15 cellular contexts compared by ENCODE assay signal in the genomic region with DNA sequence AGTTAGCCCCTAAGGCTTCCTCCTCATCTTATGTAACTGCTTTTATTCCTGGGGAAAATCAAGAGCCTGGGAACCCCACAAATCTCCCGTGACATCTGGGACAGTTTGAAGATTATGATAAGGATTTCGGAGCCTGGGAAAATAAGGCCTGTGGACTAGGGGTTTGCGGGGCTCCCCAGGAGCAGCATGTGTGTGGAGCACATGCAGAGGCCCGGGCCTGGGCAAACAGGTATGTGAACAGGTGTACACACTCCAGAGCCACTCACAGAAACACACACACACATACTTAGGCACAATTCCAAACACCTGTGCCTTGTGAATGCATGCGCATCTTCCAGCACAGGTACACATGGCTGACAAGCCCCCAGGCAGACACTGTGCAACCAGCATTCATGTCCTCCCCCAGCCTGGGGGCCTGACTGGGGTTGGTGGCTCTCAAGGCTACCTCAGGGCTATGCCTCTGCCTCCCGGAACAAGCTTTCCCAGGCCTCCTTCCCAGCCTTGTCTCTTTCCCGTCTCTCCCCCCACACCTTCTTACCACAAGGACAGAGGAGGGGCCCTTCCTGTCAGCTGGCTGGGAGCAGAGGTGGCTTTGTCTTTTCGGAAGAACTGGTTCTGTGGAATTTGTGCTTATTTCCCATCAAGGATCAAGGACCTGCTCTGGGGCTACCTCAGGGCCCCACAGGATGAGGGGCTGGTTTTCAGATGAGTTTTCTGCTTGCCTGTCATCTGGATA. TPM values are rescaled to one million over a fixed set of nuclear protein-coding genes. Genes with fewer than 3 reads are reported as not detected.
A peak's percentile ranks its signal among the peaks of the same experiment; 100 is the strongest.
DNase-seq lines count a peak whose midpoint lies in the region; ATAC-seq and TF ChIP-seq lines count a peak whose summit lies in the region.
"Had no signal": no experiment of that assay in that cellular context is flagged by ENCODE, and none has a peak within 500 bp of the region (broad histone marks: within the 10 kb centered on the region; RNA-seq: fewer than 3 reads in every experiment).

No MANE protein-coding gene starts in this region.

- TF ChIP-seq CTCF in Peyer's patch (IDR thresholded peaks at IDR 0.05), result no peak
- no peak for TF ChIP-seq CTCF in lower lobe of right lung (IDR thresholded peaks at IDR 0.05)
- TF ChIP-seq CTCF in HFFc6 (IDR thresholded peaks at IDR 0.05), result no peak

- no peaks in the 10 kb centered on the region for H3K4me1 Mint-ChIP-seq in activated naive CD4-positive, alpha-beta T cell treated with anti-CD3 and anti-CD28 coated beads for 36 hours (ENCODE audit: low read depth)
- peaks cover 25% of the 10 kb centered on the region for H3K4me1 Mint-ChIP-seq in HFFc6 (ENCODE audit: low read depth)

- H3K27ac ChIP-seq in BLaER1 treated with 17β-estradiol and CSF1 and Interleukin-3, amounts not matched to agents 10 nM and 100 nM, result peak overlapping the region in 3 of 11 experiments; percentile 12 to 32 (median 31); a peak in 4 of 22 replicates
- H3K27ac ChIP-seq in Peyer's patch (peak overlapping the region in 1 of 4 donors; percentile 76), lower lobe of right lung (no peak overlapping the region)

- H3K27ac Mint-ChIP-seq in activated naive CD4-positive, alpha-beta T cell treated with anti-CD3 and anti-CD28 coated beads for 36 hours, result no peak overlapping the region
- no peak overlapping the region for H3K27ac Mint-ChIP-seq in HFFc6
- H3K27ac Mint-ChIP-seq: T-helper 17 cell had no signal

- H3K4me3 Mint-ChIP-seq in activated naive CD4-positive, alpha-beta T cell treated with anti-CD3 and anti-CD28 coated beads for 36 hours, result no peak overlapping the region
- no peak overlapping the region for H3K4me3 Mint-ChIP-seq in HFFc6
- H3K4me3 Mint-ChIP-seq: activated CD4-positive, alpha-beta T cell treated with anti-CD3 and anti-CD28 coated beads, Interleukin-2, amount 10 ng/mL, durations not matched to agents 24 days and 14 days; neural crest cell; T-helper 17 cell had no signal

- no peaks in the 10 kb centered on the region for H3K36me3 ChIP-seq in BLaER1 treated with 17β-estradiol and CSF1 and Interleukin-3, amounts not matched to agents 10 nM and 100 nM
- H3K36me3 ChIP-seq in Peyer's patch, result no peaks in the 10 kb centered on the region
- no peaks in the 10 kb centered on the region for H3K36me3 ChIP-seq in lower lobe of right lung

- H3K9ac ChIP-seq in BLaER1 treated with 17β-estradiol and CSF1 and Interleukin-3, amounts not matched to agents 10 nM and 100 nM, result peak overlapping the region in 2 of 11 experiments; percentile 2 to 21; a peak in 3 of 22 replicates

- H3K4me3 ChIP-seq in BLaER1 treated with 17β-estradiol and CSF1 and Interleukin-3, amounts not matched to agents 10 nM and 100 nM, result no peak overlapping the region
- H3K4me3 ChIP-seq in Peyer's patch (no peak overlapping the region), lower lobe of right lung (no peak overlapping the region)

- peak; percentile 45 for DNase-seq in DMS53 treated with DMSO at 0.1 percent for 48 hours (lab: John Stamatoyannopoulos, UW; ENCODE audit: unreplicated experiment)
- peak in 2 of 3 donors; percentile 43 to 44 for DNase-seq in Peyer's patch
- peak; percentile 59 for DNase-seq in lower lobe of right lung
- DNase-seq in GDM1 (lab: John Stamatoyannopoulos, UW), result no peak
- no peak for DNase-seq in activated naive CD4-positive, alpha-beta T cell treated with anti-CD3 and anti-CD28 coated beads for 36 hours
- no peak for DNase-seq in HFFc6
- DNase-seq: activated CD4-positive, alpha-beta T cell treated with anti-CD3 and anti-CD28 coated beads, Interleukin-2, amount 10 ng/mL, durations not matched to agents 24 days and 14 days; C1 segment of cervical spinal cord; effector memory CD4-positive, alpha-beta T cell; foreskin melanocyte; NCI-H1930; T-helper 17 cell had no signal

- no peaks in the 10 kb centered on the region for H4K20me1 ChIP-seq in BLaER1 treated with 17β-estradiol and CSF1 and Interleukin-3, amounts not matched to agents 10 nM and 100 nM

- no peaks in the 10 kb centered on the region for H3K9me3 Mint-ChIP-seq in activated naive CD4-positive, alpha-beta T cell treated with anti-CD3 and anti-CD28 coated beads for 36 hours
- no peaks in the 10 kb centered on the region for H3K9me3 Mint-ChIP-seq in HFFc6
- H3K9me3 Mint-ChIP-seq: activated CD4-positive, alpha-beta T cell treated with anti-CD3 and anti-CD28 coated beads, Interleukin-2, amount 10 ng/mL, durations not matched to agents 24 days and 14 days; neural crest cell had no signal

- intact Hi-C loops in lower lobe of right lung (cut with DNase I), result no loop called here
- intact Hi-C loops in activated naive CD4-positive, alpha-beta T cell treated with anti-CD3 and anti-CD28 coated beads for 36 hours (cut with micrococcal nuclease), result no loop called here

- no peak for TF ChIP-seq POLR2A in Peyer's patch (IDR thresholded peaks at IDR 0.05)

- no peaks in the 10 kb centered on the region for H3K36me3 Mint-ChIP-seq in activated naive CD4-positive, alpha-beta T cell treated with anti-CD3 and anti-CD28 coated beads for 36 hours (ENCODE audit: low read depth)
- no peaks in the 10 kb centered on the region for H3K36me3 Mint-ChIP-seq in HFFc6 (ENCODE audit: low read depth)

- peaks cover 79 to 91% (median 87%) of the 10 kb centered on the region in 10 experiments for H3K4me1 ChIP-seq in BLaER1 treated with 17β-estradiol and CSF1 and Interleukin-3, amounts not matched to agents 10 nM and 100 nM
- H3K4me1 ChIP-seq in Peyer's patch (peaks cover 0 to 29% (median 8%) of the 10 kb centered on the region in 4 donors), lower lobe of right lung (peaks cover 23% of the 10 kb centered on the region)

- H3K9me3 ChIP-seq in BLaER1 treated with 17β-estradiol and CSF1 and Interleukin-3, amounts not matched to agents 10 nM and 100 nM (replicated peaks in 1 of 11), result no peaks in the 10 kb centered on the region
- H3K9me3 ChIP-seq in Peyer's patch, result no peaks in the 10 kb centered on the region
- no peaks in the 10 kb centered on the region for H3K9me3 ChIP-seq in lower lobe of right lung

- H3K27me3 ChIP-seq in BLaER1 treated with 17β-estradiol and CSF1 and Interleukin-3, amounts not matched to agents 10 nM and 100 nM, result no peaks in the 10 kb centered on the region
- H3K27me3 ChIP-seq in Peyer's patch, result no peaks in the 10 kb centered on the region
- peaks cover 13% of the 10 kb centered on the region for H3K27me3 ChIP-seq in lower lobe of right lung (ENCODE audit: low read depth)

- H3K27me3 Mint-ChIP-seq in activated naive CD4-positive, alpha-beta T cell treated with anti-CD3 and anti-CD28 coated beads for 36 hours (ENCODE audit: low read depth), result peaks cover 13% of the 10 kb centered on the region
- peaks cover 12% of the 10 kb centered on the region for H3K27me3 Mint-ChIP-seq in HFFc6 (ENCODE audit: insufficient read depth)

- CTCF ChIA-PET in activated naive CD4-positive, alpha-beta T cell treated with anti-CD3 and anti-CD28 coated beads for 36 hours (lab: Charles Lee), result no interaction called here

- peak; percentile 57 to 59 for ATAC-seq in lower lobe of right lung
- ATAC-seq in GM18858 (IDR thresholded peaks at IDR 0.05; ENCODE audit: unreplicated experiment), result no peak
- ATAC-seq: T-helper 17 cell had no signal

- peak overlapping the region; percentile 44 to 88 (median 64) for H3K4me2 ChIP-seq in BLaER1 treated with 17β-estradiol and CSF1 and Interleukin-3, amounts not matched to agents 10 nM and 100 nM

RNA-seq across cellular contexts. Expression of a gene that starts 2.6 kb away (rescaled TPM):
- total RNA-seq in Peyer's patch (1 to 10 TPM in 3 of 4 donors, not detected in 1; 1.5 to 6.6 (median 2.3) TPM), lower lobe of right lung (3.6 TPM)
- not detected for total RNA-seq in activated naive CD4-positive, alpha-beta T cell treated with anti-CD3 and anti-CD28 coated beads for 36 hours
- 1 to 10 TPM in 4 of 6 experiments, under 1 TPM in 2; 0.54 to 2.4 (median 1.9) TPM for total RNA-seq in HFFc6 (2021; fragmentation: NEBNext Ultra II Directional; extraction: Animal tissue kit (Norgen Biotek cat#: 25700))
- total RNA-seq: activated CD4-positive, alpha-beta T cell treated with anti-CD3 and anti-CD28 coated beads, Interleukin-2, amount 10 ng/mL, durations not matched to agents 24 days and 14 days; neural crest cell; T-helper 17 cell had no signal

RNA-seq across cellular contexts. Expression of a gene that starts 38.6 kb away (rescaled TPM):
- total RNA-seq in Peyer's patch, result 10 to 100 TPM in 3 of 4 donors, 1 to 10 TPM in 1; 3.2 to 33.8 (median 17.4) TPM
- total RNA-seq in lower lobe of right lung, result 56.5 TPM
- total RNA-seq in activated naive CD4-positive, alpha-beta T cell treated with anti-CD3 and anti-CD28 coated beads for 36 hours, result under 1 TPM in 1 of 2 experiments, not detected in 1; 0.19 TPM
- total RNA-seq in HFFc6 (2021; fragmentation: NEBNext Ultra II Directional; extraction: Animal tissue kit (Norgen Biotek cat#: 25700)), result 100 to 1,000 TPM in 2 of 6 experiments, 10 to 100 TPM in 4; 84.6 to 112 (median 92.1) TPM
- total RNA-seq: activated CD4-positive, alpha-beta T cell treated with anti-CD3 and anti-CD28 coated beads, Interleukin-2, amount 10 ng/mL, durations not matched to agents 24 days and 14 days had no signal

RNA-seq across cellular contexts. Expression of a gene that starts 51.4 kb away (rescaled TPM):
- total RNA-seq in Peyer's patch (10 to 100 TPM in 3 of 4 donors, 1 to 10 TPM in 1; 6.6 to 42.7 (median 33.5) TPM), lower lobe of right lung (6.5 TPM)
- total RNA-seq in activated naive CD4-positive, alpha-beta T cell treated with anti-CD3 and anti-CD28 coated beads for 36 hours, result not detected
- under 1 TPM in 5 of 6 experiments, not detected in 1; 0.08 to 0.20 (median 0.16) TPM for total RNA-seq in HFFc6 (2021; fragmentation: NEBNext Ultra II Directional; extraction: Animal tissue kit (Norgen Biotek cat#: 25700))
- total RNA-seq: activated CD4-positive, alpha-beta T cell treated with anti-CD3 and anti-CD28 coated beads, Interleukin-2, amount 10 ng/mL, durations not matched to agents 24 days and 14 days had no signal

Comparison
In these comparisons a context has a peak if more than half of its experiments do, and no peak if none do; other contexts are left out.
1. DNase-seq: peak in DMS53 treated with DMSO at 0.1 percent for 48 hours (single experiment), Peyer's patch (2 of 3) and lower lobe of right lung (single experiment); none in GDM1 (single experiment), activated naive CD4-positive, alpha-beta T cell treated with anti-CD3 and anti-CD28 coated beads for 36 hours (single experiment) and HFFc6 (single experiment).